ENCODE assay signal across 8 cellular contexts in genomic region chr7:128136215-128136597, GRCh38.
DNase-seq lines count a peak whose midpoint lies in the region; ATAC-seq and TF ChIP-seq lines count a peak whose summit lies in the region.

No MANE protein-coding gene starts in this region.

- intact Hi-C loops in adrenal gland (cut with DNase I): loop anchor here in 1 of 2 donors (10.0 kb wide), 1 partner anchor 101 kb away; the partner anchor contains the start of gene LRRC4

- no peak for TF ChIP-seq CTCF in epithelial cell of proximal tubule (conservative IDR thresholded peaks at IDR 0.05; ENCODE audit: low read depth, low read length)
- TF ChIP-seq CTCF in neutrophil (IDR thresholded peaks at IDR 0.05): no peak
- no peak for TF ChIP-seq CTCF in adrenal gland (IDR thresholded peaks at IDR 0.05)

- no peaks in the 10 kb centered on the region for H3K36me3 ChIP-seq in neutrophil
- H3K36me3 ChIP-seq in adrenal gland (replicated peaks in 1 of 2): no peaks in the 10 kb centered on the region

- H3K4me1 ChIP-seq in neutrophil (ENCODE audit: control insufficient read depth in 1 of 2, insufficient read depth in 1 of 2, low read depth in 1 of 2, low read length in 1 of 2): peaks cover 19 to 23% of the 10 kb centered on the region in 2 experiments
- peaks cover 6 to 12% of the 10 kb centered on the region in 2 donors for H3K4me1 ChIP-seq in adrenal gland (replicated peaks in 1 of 2)

- peak overlapping the region; percentile 56 for H3K4me3 ChIP-seq in epithelial cell of proximal tubule (ENCODE audit: low read depth, low read length)
- H3K4me3 ChIP-seq in neutrophil (ENCODE audit: low read depth in 1 of 2, low read length in 1 of 2): peak overlapping the region; percentile 73 to 79
- H3K4me3 ChIP-seq in adrenal gland: peak overlapping the region in 2 of 4 donors; percentile 25 to 71

- WGBS in adrenal gland, 4 donors: 2 to 6% (median 6%) methylated on average over 13 to 22 of the region's 22 CpGs

- H3K27me3 ChIP-seq in neutrophil (peaks cover 82% of the 10 kb centered on the region), adrenal gland (peaks cover 20% of the 10 kb centered on the region)

- TF ChIP-seq POLR2A in adrenal gland (IDR thresholded peaks at IDR 0.05): no peak

- DNase-seq in NCI-H1930 (lab: John Stamatoyannopoulos, UW): peak; percentile 46 to 57
- no peak for DNase-seq in epithelial cell of proximal tubule (ENCODE audit: low read depth)
- DNase-seq in adrenal gland: no peak
- no peak for DNase-seq in DMS 273 (lab: John Stamatoyannopoulos, UW; ENCODE audit: unreplicated experiment)
- DNase-seq in NCI-H2081 (lab: John Stamatoyannopoulos, UW): no peak

- no peaks in the 10 kb centered on the region for H3K9me3 ChIP-seq in neutrophil
- H3K9me3 ChIP-seq in adrenal gland (replicated peaks in 1 of 3): no peaks in the 10 kb centered on the region

- H3K27ac ChIP-seq in neutrophil: no peak overlapping the region
- no peak overlapping the region for H3K27ac ChIP-seq in adrenal gland

- ATAC-seq in GM19324 (IDR thresholded peaks at IDR 0.05; ENCODE audit: low FRiP score, unreplicated experiment): peak; percentile 7
- ATAC-seq in HG02973 (IDR thresholded peaks at IDR 0.05; ENCODE audit: unreplicated experiment): no peak

Comparison
In these comparisons a context has a peak if more than half of its experiments do, and no peak if none do; other contexts are left out.
1. DNase-seq: peak in NCI-H1930 (2 of 2); none in epithelial cell of proximal tubule (single experiment), adrenal gland (0 of 7), DMS 273 (single experiment) and NCI-H2081 (0 of 2).